9 cellular contexts compared by ENCODE assay signal in the genomic region with DNA sequence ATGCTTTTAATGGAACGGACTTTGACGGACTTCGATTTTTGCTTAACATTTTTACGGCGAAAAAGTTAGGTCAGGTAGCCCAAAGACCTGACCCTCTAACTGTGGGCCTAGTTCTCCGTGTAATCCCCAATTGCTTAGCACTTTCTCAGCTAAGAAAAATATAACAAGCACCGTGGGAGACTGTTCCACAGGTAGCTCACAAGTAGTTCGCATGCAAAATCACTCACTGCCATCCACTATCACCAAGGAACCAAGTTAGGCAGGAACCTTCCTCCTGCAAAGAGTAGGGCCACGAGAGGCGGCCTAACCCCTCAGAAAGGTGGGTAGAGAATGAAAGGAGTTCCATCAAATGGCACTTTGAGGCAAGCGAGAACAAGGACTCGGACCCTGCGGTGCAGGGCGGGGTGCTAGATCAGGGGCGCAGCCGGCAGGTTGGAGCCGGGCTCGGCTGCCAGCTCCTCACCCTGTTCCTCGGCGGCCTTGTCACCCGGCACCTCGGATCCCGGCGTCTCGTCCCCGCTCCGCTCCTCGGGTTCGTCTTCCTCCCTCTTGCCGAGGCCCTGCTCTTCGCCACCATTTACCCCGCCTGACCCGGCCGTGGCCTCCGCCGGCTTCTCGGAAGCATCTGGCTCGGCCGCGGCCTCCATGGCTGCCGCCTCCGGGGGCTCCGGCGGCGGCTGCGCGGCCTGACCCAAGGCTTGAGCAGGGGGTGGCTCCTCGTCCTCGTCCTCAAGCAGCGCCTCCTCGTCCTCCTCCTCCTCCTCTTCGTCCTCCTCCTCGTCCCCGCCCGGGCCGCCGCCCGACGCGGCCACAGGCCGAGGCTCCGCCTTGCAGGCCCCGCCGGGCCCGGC. TPM values are rescaled to one million over a fixed set of nuclear protein-coding genes. Genes with fewer than 3 reads are reported as not detected.
DNase-seq lines count a peak whose midpoint lies in the region; ATAC-seq and TF ChIP-seq lines count a peak whose summit lies in the region.
"Had no signal": no experiment of that assay in that cellular context is flagged by ENCODE, and none has a peak within 500 bp of the region (broad histone marks: within the 10 kb centered on the region; RNA-seq: fewer than 3 reads in every experiment).

No MANE protein-coding gene starts in this region.

- H2BK120ac ChIP-seq in H9 (ENCODE audit: low read depth, low read length, poor library complexity, severe bottlenecking), result no peak overlapping the region

- H3K4me2 ChIP-seq in H9 (ENCODE audit: insufficient read depth, insufficient read length, low read length), result peak overlapping the region; percentile 99
- peak overlapping the region; percentile 79 for H3K4me2 ChIP-seq in SU-DHL-6 (ENCODE audit: low read depth, low read length, poor library complexity, severe bottlenecking)

- H3K4me3 Mint-ChIP-seq in CD4-positive, alpha-beta memory T cell, result peak overlapping the region; percentile 84 to 98 (median 94)
- H3K4me3 Mint-ChIP-seq in H9 (peak overlapping the region; percentile 89 to 95), neural crest cell (peak overlapping the region; percentile 95)

- H3K27ac ChIP-seq in CD4-positive, alpha-beta memory T cell (ENCODE audit: low read depth, low read length), result peak overlapping the region; percentile 93
- peak overlapping the region; percentile 96 for H3K27ac ChIP-seq in H9 (ENCODE audit: insufficient read length, low read depth, low read length)
- H3K27ac ChIP-seq in SU-DHL-6 (ENCODE audit: low read depth, low read length), result peak overlapping the region; percentile 94
- peak overlapping the region; percentile 89 to 97 (median 94) for H3K27ac ChIP-seq in esophagus muscularis mucosa (replicated peaks in 1 of 4)

- H3K9me2 ChIP-seq in SU-DHL-6 (replicated peaks; ENCODE audit: insufficient read depth, low read length), result no peaks in the 10 kb centered on the region

- no peak overlapping the region for H4K91ac ChIP-seq in H9 (ENCODE audit: insufficient read length, low read depth, low read length)

- no peak overlapping the region for H4K5ac ChIP-seq in H9 (ENCODE audit: insufficient read length, low read depth, low read length)

- WGBS in H9 (ENCODE audit: extremely low coverage, insufficient read length, low lambda C conversion rate), result no CpG with 5 or more reads among the region's 65 CpGs
- 0% methylated on average over 10 of the region's 65 CpGs for WGBS in esophagus muscularis mucosa

- H3K27me3 ChIP-seq in CD4-positive, alpha-beta memory T cell (ENCODE audit: insufficient read depth, low read length), result no peaks in the 10 kb centered on the region
- no peaks in the 10 kb centered on the region for H3K27me3 ChIP-seq in H9 (ENCODE audit: insufficient read depth, low read length)
- no peaks in the 10 kb centered on the region for H3K27me3 ChIP-seq in SU-DHL-6 (ENCODE audit: low read length)
- no peaks in the 10 kb centered on the region for H3K27me3 ChIP-seq in esophagus muscularis mucosa

- H2AK5ac ChIP-seq in H9 (ENCODE audit: insufficient read length, low read length), result no peak overlapping the region

- peak in 1 of 5 donors; percentile 47 for DNase-seq in CD4-positive, alpha-beta memory T cell
- DNase-seq in H9 (no peak), esophagus muscularis mucosa (ENCODE audit: extremely low spot score) (no peak), neural crest cell (ENCODE audit: low read depth, low spot score) (no peak), NCI-H187 (lab: John Stamatoyannopoulos, UW) (no peak), NCI-H128 (lab: John Stamatoyannopoulos, UW; ENCODE audit: unreplicated experiment) (no peak)

- no peak overlapping the region for H2BK5ac ChIP-seq in H9 (ENCODE audit: insufficient read length, low read length)

- TF ChIP-seq CTCF in H9 (conservative IDR thresholded peaks at IDR 0.05) (no peak), SU-DHL-6 (IDR thresholded peaks at IDR 0.05; ENCODE audit: insufficient read depth, low read length, poor library complexity, severe bottlenecking) (no peak), esophagus muscularis mucosa (IDR thresholded peaks at IDR 0.05) (no peak), neural crest cell (conservative IDR thresholded peaks at IDR 0.05) (no peak)

- peaks cover 29% of the 10 kb centered on the region for H3K36me3 ChIP-seq in CD4-positive, alpha-beta memory T cell (ENCODE audit: insufficient read depth, low read length)
- H3K36me3 ChIP-seq in SU-DHL-6 (ENCODE audit: low read length) (peaks cover 35% of the 10 kb centered on the region), esophagus muscularis mucosa (peaks cover 24 to 43% (median 34%) of the 10 kb centered on the region in 4 donors)

- H3K4me1 Mint-ChIP-seq in CD4-positive, alpha-beta memory T cell, result peaks cover 31 to 89% (median 56%) of the 10 kb centered on the region in 4 donors
- H3K4me1 Mint-ChIP-seq in H9, result peaks cover 20 to 27% of the 10 kb centered on the region in 2 experiments
- peaks cover 50% of the 10 kb centered on the region for H3K4me1 Mint-ChIP-seq in neural crest cell

- no peak overlapping the region for H4K8ac ChIP-seq in H9 (replicated peaks; ENCODE audit: insufficient read length, low read depth, low read length)

- no peak overlapping the region for H3K23ac ChIP-seq in H9 (ENCODE audit: insufficient read length, low read depth, low read length)

- peaks cover 6% of the 10 kb centered on the region for H3K79me1 ChIP-seq in H9 (ENCODE audit: insufficient read depth, low read depth, low read length, poor library complexity, severe bottlenecking)

- H2AFZ ChIP-seq in H9 (ENCODE audit: low read length), result no peak overlapping the region
- no peak overlapping the region for H2AFZ ChIP-seq in SU-DHL-6 (ENCODE audit: low read depth, low read length, severe bottlenecking)

- no peak overlapping the region for H3K18ac ChIP-seq in H9 (ENCODE audit: insufficient read length, low read depth, low read length)

- no peak overlapping the region for H2BK20ac ChIP-seq in H9 (ENCODE audit: low read depth, low read length, poor library complexity, severe bottlenecking)

- H3K27me3 Mint-ChIP-seq in CD4-positive, alpha-beta memory T cell, result no peaks in the 10 kb centered on the region
- no peaks in the 10 kb centered on the region for H3K27me3 Mint-ChIP-seq in H9 (ENCODE audit: low read depth)
- no peaks in the 10 kb centered on the region for H3K27me3 Mint-ChIP-seq in neural crest cell (ENCODE audit: low read depth)

- no peak for TF ChIP-seq EP300 in esophagus muscularis mucosa (IDR thresholded peaks at IDR 0.05)

- no peak overlapping the region for H3T11ph ChIP-seq in H9 (ENCODE audit: low read length)

- H3K56ac ChIP-seq in H9 (ENCODE audit: insufficient read length, low read depth, low read length), result no peak overlapping the region

- H3K9me3 ChIP-seq in CD4-positive, alpha-beta memory T cell (ENCODE audit: control insufficient read depth in 1 of 2, low read length in 2 of 2), result no peaks in the 10 kb centered on the region
- no peaks in the 10 kb centered on the region for H3K9me3 ChIP-seq in H9 (ENCODE audit: control insufficient read depth, low read depth, low read length)
- no peaks in the 10 kb centered on the region for H3K9me3 ChIP-seq in SU-DHL-6 (ENCODE audit: insufficient read depth, low read length)
- no peaks in the 10 kb centered on the region for H3K9me3 ChIP-seq in esophagus muscularis mucosa

- peaks cover 0 to 2% (median 0%) of the 10 kb centered on the region in 8 donors for H3K9me3 Mint-ChIP-seq in CD4-positive, alpha-beta memory T cell
- H3K9me3 Mint-ChIP-seq in H9 (no peaks in the 10 kb centered on the region), neural crest cell (no peaks in the 10 kb centered on the region)

- H3K4me3 ChIP-seq in CD4-positive, alpha-beta memory T cell (ENCODE audit: low read length in 2 of 2), result peak overlapping the region; percentile 87 to 95
- H3K4me3 ChIP-seq in SU-DHL-6 (ENCODE audit: insufficient read depth, low read length, poor library complexity, severe bottlenecking) (peak overlapping the region; percentile 77), esophagus muscularis mucosa (peak overlapping the region; percentile 85 to 94 (median 90))

- H3K27ac Mint-ChIP-seq in CD4-positive, alpha-beta memory T cell, result peak overlapping the region; percentile 90 to 98 (median 94)
- peak overlapping the region in 2 of 3 experiments; percentile 87 to 92; a peak in 5 of 7 replicates for H3K27ac Mint-ChIP-seq in H9
- peak overlapping the region; percentile 97 for H3K27ac Mint-ChIP-seq in neural crest cell (ENCODE audit: unreplicated experiment)

- H3K14ac ChIP-seq in H9 (ENCODE audit: insufficient read depth, low read length), result peak overlapping the region; percentile 77

- peaks cover 41 to 66% of the 10 kb centered on the region in 2 donors for H3K36me3 Mint-ChIP-seq in CD4-positive, alpha-beta memory T cell
- H3K36me3 Mint-ChIP-seq in H9 (ENCODE audit: insufficient read depth in 1 of 3, low read depth in 3 of 3) (peaks cover 33 to 53% (median 47%) of the 10 kb centered on the region in 3 experiments), neural crest cell (ENCODE audit: low read depth) (peaks cover 27% of the 10 kb centered on the region)

- H3K4me1 ChIP-seq in CD4-positive, alpha-beta memory T cell (ENCODE audit: insufficient read depth, low read length), result peaks cover 54% of the 10 kb centered on the region
- H3K4me1 ChIP-seq in H9 (ENCODE audit: insufficient read depth, low read length), result no peaks in the 10 kb centered on the region
- H3K4me1 ChIP-seq in esophagus muscularis mucosa, result peaks cover 46 to 68% (median 62%) of the 10 kb centered on the region in 4 donors

- H4K20me1 ChIP-seq in H9 (ENCODE audit: control insufficient read depth, insufficient read depth, insufficient read length) (no peaks in the 10 kb centered on the region), SU-DHL-6 (ENCODE audit: low read depth, low read length) (peaks cover 22% of the 10 kb centered on the region)

- intact Hi-C loops in CD4-positive, alpha-beta memory T cell (cut with micrococcal nuclease), result loop anchor here (1.0 kb wide), 5 partner anchors 17 to 155 kb away; a partner anchor contains a TSS
- intact Hi-C loops in esophagus muscularis mucosa (cut with DNase I), result no loop called here

- H3K9ac ChIP-seq in H9 (ENCODE audit: extremely low read depth, insufficient read length, low read length), result peak overlapping the region; percentile 94
- peak overlapping the region; percentile 82 for H3K9ac ChIP-seq in SU-DHL-6 (ENCODE audit: low read length)

- peaks cover 25% of the 10 kb centered on the region for H3K23me2 ChIP-seq in H9 (ENCODE audit: insufficient read length, low read depth, low read length, poor library complexity, severe bottlenecking)

- H3F3A ChIP-seq in SU-DHL-6 (ENCODE audit: insufficient read depth), result peaks cover 16% of the 10 kb centered on the region

- H2BK12ac ChIP-seq in H9 (ENCODE audit: insufficient read length, low read depth, low read length), result no peak overlapping the region

- ATAC-seq in GM21367 (IDR thresholded peaks at IDR 0.05; ENCODE audit: unreplicated experiment), result no peak

- H2BK15ac ChIP-seq in H9 (ENCODE audit: low read depth, low read length), result no peak overlapping the region

- CTCF ChIA-PET in CD4-positive, alpha-beta memory T cell (lab: Charles Lee; ENCODE audit: partially characterized antibody), result interaction anchor here (0.8 to 3.3 kb wide), 9 partner anchors 12 to 135 kb away, joined by 3 to 21 read pairs (median 3); a partner anchor contains a TSS

- POLR2A ChIA-PET in CD4-positive, alpha-beta memory T cell (lab: Charles Lee; ENCODE audit: partially characterized antibody), result interaction anchor here (0.6 to 15.3 kb wide), 37 partner anchors 15 to 1364 kb away, joined by 3 to 283 read pairs (median 11); a partner anchor contains a TSS

- H3K4ac ChIP-seq in H9 (ENCODE audit: low read depth, low read length), result no peak overlapping the region

- no peak for TF ChIP-seq POLR2A in esophagus muscularis mucosa (IDR thresholded peaks at IDR 0.05; ENCODE audit: low read depth)

- H3K79me2 ChIP-seq in H9 (ENCODE audit: insufficient read depth, low read length), result peaks cover 30% of the 10 kb centered on the region
- peaks cover 76% of the 10 kb centered on the region for H3K79me2 ChIP-seq in SU-DHL-6 (ENCODE audit: insufficient read depth, low read length)

RNA-seq across cellular contexts. Expression of a gene that starts 0.9 kb away (rescaled TPM):
- total RNA-seq in CD4-positive, alpha-beta memory T cell, result 10 to 100 TPM; 79.6 to 83.4 TPM
- 1 to 10 TPM in 1 of 2 donors, under 1 TPM in 1; 0.30 to 3.2 TPM for polyA plus RNA-seq in CD4-positive, alpha-beta memory T cell
- total RNA-seq in H9 (2021), result 40.6 and 43.5 TPM in 2 replicates
- 10 to 100 TPM; 19.5 to 45.0 (median 36.7) TPM for total RNA-seq in esophagus muscularis mucosa
- total RNA-seq in neural crest cell, result 79.6 and 80.7 TPM in 2 replicates

RNA-seq across cellular contexts. Expression of a gene that starts 1.9 kb away (rescaled TPM):
- total RNA-seq in CD4-positive, alpha-beta memory T cell, result 10 to 100 TPM; 51.0 to 53.5 TPM
- polyA plus RNA-seq in CD4-positive, alpha-beta memory T cell, result 10 to 100 TPM; 10.2 to 25.8 TPM
- total RNA-seq in H9 (2021) (31.6 and 33.4 TPM in 2 replicates), esophagus muscularis mucosa (10 to 100 TPM; 12.9 to 22.9 (median 18.2) TPM), neural crest cell (44.7 and 49.2 TPM in 2 replicates)

RNA-seq across cellular contexts. Expression of a gene that starts 18.9 kb away (rescaled TPM):
- not detected for total RNA-seq in CD4-positive, alpha-beta memory T cell
- polyA plus RNA-seq in CD4-positive, alpha-beta memory T cell, result not detected
- 3.2 and 3.4 TPM in 2 replicates for total RNA-seq in H9 (2021)
- 1 to 10 TPM in 2 of 4 donors, under 1 TPM in 2; 0.65 to 1.5 (median 1.0) TPM for total RNA-seq in esophagus muscularis mucosa
- total RNA-seq in neural crest cell, result 11.3 and 12.9 TPM in 2 replicates
- total RNA-seq: M059J had no signal

RNA-seq across cellular contexts. Expression of a gene that starts 19.2 kb away (rescaled TPM):
- total RNA-seq in CD4-positive, alpha-beta memory T cell, result 10 to 100 TPM; 34.5 to 36.6 TPM
- polyA plus RNA-seq in CD4-positive, alpha-beta memory T cell, result 10 to 100 TPM; 48.9 to 51.7 TPM
- total RNA-seq in H9 (2021), result 68.4 and 77.4 TPM in 2 replicates
- 10 to 100 TPM; 25.3 to 58.1 (median 39.2) TPM for total RNA-seq in esophagus muscularis mucosa
- total RNA-seq in neural crest cell, result 106 and 111 TPM in 2 replicates

RNA-seq across cellular contexts. Expression of a gene that starts 27.6 kb away (rescaled TPM):
- 10 to 100 TPM; 27.2 to 27.9 TPM for total RNA-seq in CD4-positive, alpha-beta memory T cell
- 1 to 10 TPM; 6.0 to 8.6 TPM for polyA plus RNA-seq in CD4-positive, alpha-beta memory T cell
- total RNA-seq in H9 (2021) (39.7 and 43.4 TPM in 2 replicates), esophagus muscularis mucosa (10 to 100 TPM in 1 of 4 donors, 1 to 10 TPM in 3; 6.2 to 12.3 (median 9.1) TPM), neural crest cell (11.5 and 16.1 TPM in 2 replicates)
